In the genomic region with DNA sequence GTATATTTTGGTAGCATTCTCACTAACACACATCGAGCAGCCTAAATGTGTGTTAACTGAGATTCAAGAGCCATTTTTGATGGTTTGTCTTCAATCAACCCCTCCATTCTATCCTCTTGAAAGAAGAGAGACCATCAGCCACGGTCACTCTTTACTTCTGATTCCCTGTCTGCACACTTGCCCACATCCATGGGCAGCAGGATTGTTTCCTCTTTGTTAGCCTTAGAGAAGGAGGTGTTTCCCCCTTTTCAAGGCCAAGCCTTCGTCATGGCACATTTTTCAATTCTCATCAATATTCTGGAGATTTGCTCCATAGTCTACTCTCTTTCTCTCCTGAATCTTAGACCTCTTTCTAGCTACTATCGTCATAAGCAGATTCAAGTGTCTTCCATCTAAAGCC, we compare ENCODE assay signal across 2 cellular contexts.
TF ChIP-seq lines count a peak whose summit lies in the region.

No MANE protein-coding gene starts in this region.

TF ChIP-seq in GM23338, 12 proteins besides CTCF, POLR2A, EP300 and RAD21 (continues in another document):
- TF ChIP-seq EZH2 (IDR thresholded peaks at IDR 0.05; ENCODE audit: low read depth, unreplicated experiment): no peak
- TF ChIP-seq NANOG (IDR thresholded peaks at IDR 0.05; ENCODE audit: borderline replicate concordance): no peak
- TF ChIP-seq, protein P1, sequence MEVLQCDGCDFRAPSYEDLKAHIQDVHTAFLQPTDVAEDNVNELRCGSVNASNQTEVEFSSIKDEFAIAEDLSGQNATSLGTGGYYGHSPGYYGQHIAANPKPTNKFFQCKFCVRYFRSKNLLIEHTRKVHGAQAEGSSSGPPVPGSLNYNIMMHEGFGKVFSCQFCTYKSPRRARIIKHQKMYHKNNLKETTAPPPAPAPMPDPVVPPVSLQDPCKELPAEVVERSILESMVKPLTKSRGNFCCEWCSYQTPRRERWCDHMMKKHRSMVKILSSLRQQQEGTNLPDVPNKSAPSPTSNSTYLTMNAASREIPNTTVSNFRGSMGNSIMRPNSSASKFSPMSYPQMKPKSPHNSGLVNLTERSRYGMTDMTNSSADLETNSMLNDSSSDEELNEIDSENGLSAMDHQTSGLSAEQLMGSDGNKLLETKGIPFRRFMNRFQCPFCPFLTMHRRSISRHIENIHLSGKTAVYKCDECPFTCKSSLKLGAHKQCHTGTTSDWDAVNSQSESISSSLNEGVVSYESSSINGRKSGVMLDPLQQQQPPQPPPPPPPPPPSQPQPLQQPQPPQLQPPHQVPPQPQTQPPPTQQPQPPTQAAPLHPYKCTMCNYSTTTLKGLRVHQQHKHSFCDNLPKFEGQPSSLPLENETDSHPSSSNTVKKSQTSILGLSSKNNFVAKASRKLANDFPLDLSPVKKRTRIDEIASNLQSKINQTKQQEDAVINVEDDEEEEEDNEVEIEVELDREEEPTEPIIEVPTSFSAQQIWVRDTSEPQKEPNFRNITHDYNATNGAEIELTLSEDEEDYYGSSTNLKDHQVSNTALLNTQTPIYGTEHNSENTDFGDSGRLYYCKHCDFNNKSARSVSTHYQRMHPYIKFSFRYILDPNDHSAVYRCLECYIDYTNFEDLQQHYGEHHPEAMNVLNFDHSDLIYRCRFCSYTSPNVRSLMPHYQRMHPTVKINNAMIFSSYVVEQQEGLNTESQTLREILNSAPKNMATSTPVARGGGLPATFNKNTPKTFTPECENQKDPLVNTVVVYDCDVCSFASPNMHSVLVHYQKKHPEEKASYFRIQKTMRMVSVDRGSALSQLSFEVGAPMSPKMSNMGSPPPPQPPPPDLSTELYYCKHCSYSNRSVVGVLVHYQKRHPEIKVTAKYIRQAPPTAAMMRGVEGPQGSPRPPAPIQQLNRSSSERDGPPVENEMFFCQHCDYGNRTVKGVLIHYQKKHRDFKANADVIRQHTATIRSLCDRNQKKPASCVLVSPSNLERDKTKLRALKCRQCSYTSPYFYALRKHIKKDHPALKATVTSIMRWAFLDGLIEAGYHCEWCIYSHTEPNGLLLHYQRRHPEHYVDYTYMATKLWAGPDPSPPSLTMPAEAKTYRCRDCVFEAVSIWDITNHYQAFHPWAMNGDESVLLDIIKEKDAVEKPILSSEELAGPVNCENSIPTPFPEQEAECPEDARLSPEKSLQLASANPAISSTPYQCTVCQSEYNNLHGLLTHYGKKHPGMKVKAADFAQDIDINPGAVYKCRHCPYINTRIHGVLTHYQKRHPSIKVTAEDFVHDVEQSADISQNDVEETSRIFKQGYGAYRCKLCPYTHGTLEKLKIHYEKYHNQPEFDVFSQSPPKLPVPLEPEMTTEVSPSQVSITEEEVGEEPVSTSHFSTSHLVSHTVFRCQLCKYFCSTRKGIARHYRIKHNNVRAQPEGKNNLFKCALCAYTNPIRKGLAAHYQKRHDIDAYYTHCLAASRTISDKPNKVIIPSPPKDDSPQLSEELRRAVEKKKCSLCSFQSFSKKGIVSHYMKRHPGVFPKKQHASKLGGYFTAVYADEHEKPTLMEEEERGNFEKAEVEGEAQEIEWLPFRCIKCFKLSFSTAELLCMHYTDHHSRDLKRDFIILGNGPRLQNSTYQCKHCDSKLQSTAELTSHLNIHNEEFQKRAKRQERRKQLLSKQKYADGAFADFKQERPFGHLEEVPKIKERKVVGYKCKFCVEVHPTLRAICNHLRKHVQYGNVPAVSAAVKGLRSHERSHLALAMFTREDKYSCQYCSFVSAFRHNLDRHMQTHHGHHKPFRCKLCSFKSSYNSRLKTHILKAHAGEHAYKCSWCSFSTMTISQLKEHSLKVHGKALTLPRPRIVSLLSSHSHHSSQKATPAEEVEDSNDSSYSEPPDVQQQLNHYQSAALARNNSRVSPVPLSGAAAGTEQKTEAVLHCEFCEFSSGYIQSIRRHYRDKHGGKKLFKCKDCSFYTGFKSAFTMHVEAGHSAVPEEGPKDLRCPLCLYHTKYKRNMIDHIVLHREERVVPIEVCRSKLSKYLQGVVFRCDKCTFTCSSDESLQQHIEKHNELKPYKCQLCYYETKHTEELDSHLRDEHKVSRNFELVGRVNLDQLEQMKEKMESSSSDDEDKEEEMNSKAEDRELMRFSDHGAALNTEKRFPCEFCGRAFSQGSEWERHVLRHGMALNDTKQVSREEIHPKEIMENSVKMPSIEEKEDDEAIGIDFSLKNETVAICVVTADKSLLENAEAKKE (CRISPR knock-in tag; IDR thresholded peaks at IDR 0.05): no peak
- TF ChIP-seq ETS1 (IDR thresholded peaks at IDR 0.05): no peak
- no peak for TF ChIP-seq EZH2phosphoT487 (IDR thresholded peaks at IDR 0.05; ENCODE audit: unreplicated experiment)
- TF ChIP-seq CREB1 (CRISPR knock-in tag; IDR thresholded peaks at IDR 0.05; ENCODE audit: low read depth): no peak
- TF ChIP-seq REST (IDR thresholded peaks at IDR 0.05; ENCODE audit: unreplicated experiment): no peak
- TF ChIP-seq ZNF331 (CRISPR knock-in tag; IDR thresholded peaks at IDR 0.05; ENCODE audit: low read depth): no peak
- no peak for TF ChIP-seq POLR2AphosphoS5 (IDR thresholded peaks at IDR 0.05; ENCODE audit: low read depth)
- no peak for TF ChIP-seq STAT1 (IDR thresholded peaks at IDR 0.05; ENCODE audit: unreplicated experiment)

TF ChIP-seq in H1, 55 proteins besides CTCF, POLR2A, EP300 and RAD21:
- TF ChIP-seq RBBP5 (IDR thresholded peaks at IDR 0.05; ENCODE audit: borderline replicate concordance, low read depth, low read length): no peak
TF ChIP-seq in H1: peak in this region for 0.
